1 cellular context compared by ENCODE assay signal in genomic region chr1:25906644-25907300, GRCh38.
TF ChIP-seq lines count a peak whose summit lies in the region.

No MANE protein-coding gene starts in this region.

TF ChIP-seq in HEK293, 187 proteins besides CTCF, POLR2A, EP300 and RAD21 (continued from another document and continues in another):
- TF ChIP-seq HIC1 (tag by site-specific recombination; IDR thresholded peaks at IDR 0.05) (peak; percentile 90), WT1 (tag by site-specific recombination; IDR thresholded peaks at IDR 0.05) (no peak), ZNF707 (tag by site-specific recombination; IDR thresholded peaks at IDR 0.05) (no peak), GLIS1 (tag by site-specific recombination; IDR thresholded peaks at IDR 0.05) (peak; percentile 4; the same call in 1 of the 2 replicates), ZNF211 (tag by site-specific recombination; IDR thresholded peaks at IDR 0.05; ENCODE audit: low read depth) (no peak), ZNF26 (tag by site-specific recombination; IDR thresholded peaks at IDR 0.05) (no peak), ZBTB20 (tag by site-specific recombination; IDR thresholded peaks at IDR 0.05) (peak; percentile 56; the same call in 1 of the 2 replicates), ZNF341 (tag by site-specific recombination; IDR thresholded peaks at IDR 0.05; ENCODE audit: low read depth) (no peak; the same call in 1 of the 2 replicates), ZXDB (tag by site-specific recombination; IDR thresholded peaks at IDR 0.05) (0 out of 2 replicates have a peak, but pooled peaks have one; percentile 62), ZNF624 (tag by site-specific recombination; IDR thresholded peaks at IDR 0.05) (no peak), ZNF155 (tag by site-specific recombination; IDR thresholded peaks at IDR 0.05) (no peak), ZNF677 (tag by site-specific recombination; IDR thresholded peaks at IDR 0.05) (no peak), ZFP3 (tag by site-specific recombination; IDR thresholded peaks at IDR 0.05; ENCODE audit: low read depth) (no peak), ZNF658 (tag by site-specific recombination; IDR thresholded peaks at IDR 0.05) (no peak), ZNF610 (tag by site-specific recombination; IDR thresholded peaks at IDR 0.05; ENCODE audit: borderline replicate concordance) (no peak), GFI1B (tag by site-specific recombination; IDR thresholded peaks at IDR 0.05) (no peak), ZBTB44 (tag by site-specific recombination; IDR thresholded peaks at IDR 0.05) (no peak), KLF16 (tag by site-specific recombination; IDR thresholded peaks at IDR 0.05) (no peak), BCL6B (tag by site-specific recombination; IDR thresholded peaks at IDR 0.05) (no peak), ZBTB10 (tag by site-specific recombination; IDR thresholded peaks at IDR 0.05) (peak; percentile 82; the same call in 1 of the 2 replicates), ZNF48 (tag by site-specific recombination; IDR thresholded peaks at IDR 0.05) (no peak), ZNF24 (tag by site-specific recombination; IDR thresholded peaks at IDR 0.05) (0 out of 2 replicates have a peak, but pooled peaks have one; percentile 20), ZNF747 (tag by site-specific recombination; IDR thresholded peaks at IDR 0.05) (no peak), ZNF768 (tag by site-specific recombination; IDR thresholded peaks at IDR 0.05) (no peak), ZFHX2 (tag by site-specific recombination; conservative IDR thresholded peaks at IDR 0.05) (peak; percentile 88), GLIS2 (tag by site-specific recombination; IDR thresholded peaks at IDR 0.05) (peak; percentile 37), FEZF1 (tag by site-specific recombination; IDR thresholded peaks at IDR 0.05) (no peak), EGR2 (tag by site-specific recombination; IDR thresholded peaks at IDR 0.05; ENCODE audit: low read depth) (peak; percentile 75), PATZ1 (tag by site-specific recombination; IDR thresholded peaks at IDR 0.05) (peak; percentile 85), ATF2 (tag by site-specific recombination; IDR thresholded peaks at IDR 0.05; ENCODE audit: low read depth) (peak; percentile 92), SCRT2 (tag by site-specific recombination; IDR thresholded peaks at IDR 0.05) (peak; percentile 75), ZNF776 (tag by site-specific recombination; IDR thresholded peaks at IDR 0.05; ENCODE audit: borderline replicate concordance) (no peak), ZNF423 (tag by site-specific recombination; IDR thresholded peaks at IDR 0.05) (peak; percentile 81), ZNF621 (tag by site-specific recombination; IDR thresholded peaks at IDR 0.05) (no peak), ZEB2 (tag by site-specific recombination; IDR thresholded peaks at IDR 0.05) (peak; percentile 74; the same call in 1 of the 2 replicates), ZIC2 (tag by site-specific recombination; IDR thresholded peaks at IDR 0.05) (0 out of 2 replicates have a peak, but pooled peaks have one; percentile 8), ZNF398 (tag by site-specific recombination; IDR thresholded peaks at IDR 0.05) (no peak), KLF1 (tag by site-specific recombination; IDR thresholded peaks at IDR 0.05) (peak; percentile 49), ZBTB21 (tag by site-specific recombination; IDR thresholded peaks at IDR 0.05) (peak; percentile 71), ZNF280C (tag by site-specific recombination; IDR thresholded peaks at IDR 0.05) (no peak), ZNF354C (tag by site-specific recombination; IDR thresholded peaks at IDR 0.05; ENCODE audit: borderline replicate concordance, low read depth) (no peak), BCL11A (tag by site-specific recombination; IDR thresholded peaks at IDR 0.05; ENCODE audit: low read depth) (no peak), ZNF585B (tag by site-specific recombination; IDR thresholded peaks at IDR 0.05) (no peak)
